17 cellular contexts compared by ENCODE assay signal in genomic region chr12:508145-508544, GRCh38.
"Had no signal": no experiment of that assay in that cellular context is flagged by ENCODE, and none has a peak within 500 bp of the region (broad histone marks: within the 10 kb centered on the region; RNA-seq: fewer than 3 reads in every experiment).

No MANE protein-coding gene starts in this region.

- H3K27ac ChIP-seq: pancreas, tibial artery had no signal

- H3K27me3 ChIP-seq: pancreas, tibial artery had no signal

- DNase-seq: activated CD4-positive, alpha-beta T cell treated with anti-CD3 and anti-CD28 coated beads for 4 hours; activated CD8-positive, alpha-beta memory T cell treated with anti-CD3 and anti-CD28 coated beads, Interleukin-2, amount 50 U/mL, for 48 hours; activated CD8-positive, alpha-beta T cell treated with anti-CD3 and anti-CD28 coated beads, Interleukin-2, amount 10 ng/mL, durations not matched to agents 7 days and 5 days; activated naive CD4-positive, alpha-beta T cell treated with Interleukin-2 at 50 U/mL for 16 hours; activated naive CD8-positive, alpha-beta T cell treated with anti-CD3 and anti-CD28 coated beads, Interleukin-2, amount 50 U/mL, for 24 hours; caudate nucleus; cortex of kidney; effector memory CD4-positive, alpha-beta T cell; erythroblast; hippocampal formation; lower lobe of right lung; naive B cell; pancreas; retina; tibial artery had no signal

- FAIRE-seq: astrocyte, pancreas, small intestine had no signal

- H3K36me3 ChIP-seq: lower lobe of right lung, pancreas, tibial artery had no signal

- H3K9me3 ChIP-seq: lower lobe of right lung, pancreas, tibial artery had no signal

- H3K4me3 ChIP-seq: lower lobe of right lung, pancreas, tibial artery had no signal

- H3K4me1 ChIP-seq: pancreas had no signal
